Comparison of ENCODE assay signal across 11 cellular contexts in the genomic region with DNA sequence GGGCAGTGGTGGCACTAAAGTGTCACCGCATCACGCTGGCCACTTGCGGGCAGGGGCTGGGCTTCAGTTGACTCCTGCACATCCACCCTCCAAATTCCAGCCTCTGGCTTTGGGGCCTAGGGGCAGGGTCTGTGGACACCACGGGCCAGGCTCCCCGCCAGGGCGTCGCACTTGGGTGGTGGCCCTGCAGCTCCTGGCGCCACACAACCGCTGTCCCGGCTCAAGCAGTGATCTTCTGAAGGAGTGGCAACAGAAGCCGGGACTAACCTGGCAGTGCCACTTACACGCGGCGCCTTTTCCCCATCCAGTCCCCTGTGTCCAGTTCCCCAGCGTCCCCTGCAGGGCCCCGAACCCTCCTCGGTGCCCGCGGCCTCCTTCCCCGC.
DNase-seq lines count a peak whose midpoint lies in the region; ATAC-seq, FAIRE-seq and TF ChIP-seq lines count a peak whose summit lies in the region.
"Had no signal": no experiment of that assay in that cellular context is flagged by ENCODE, and none has a peak within 500 bp of the region (broad histone marks: within the 10 kb centered on the region; RNA-seq: fewer than 3 reads in every experiment).

No MANE protein-coding gene starts in this region.

- CTCF ChIA-PET in PC-3 (lab: Charles Lee): no interaction called here

- DNase-seq in PC-3 (no peak), esophagus muscularis mucosa (ENCODE audit: extremely low spot score) (no peak), RCC 7860 (ENCODE audit: low spot score) (no peak)
- DNase-seq in activated T-helper 1 cell treated with anti-CD3 and anti-CD28 coated beads, Interleukin-12 subunit alpha, Interleukin-12 subunit beta, Interleukin-2, Interleukin-4 antibody, amounts not matched to agents 30 ng/mL and 10 ng/mL and 1 ng/mL, durations not matched to agents 14 hours and 24 hours and 36 hours (ENCODE audit: low spot score): no peak
- DNase-seq: activated T-cell treated with anti-CD3 and anti-CD28 coated beads for 4 hours; CD4-positive, alpha-beta memory T cell had no signal

- H3K9me3 Mint-ChIP-seq in activated T-helper 1 cell treated with anti-CD3 and anti-CD28 coated beads, Interleukin-12 subunit alpha, Interleukin-12 subunit beta, Interleukin-2, Interleukin-4 antibody, amounts not matched to agents 30 ng/mL and 10 ng/mL and 1 ng/mL, durations not matched to agents 14 hours and 24 hours and 36 hours: no peaks in the 10 kb centered on the region

- no peaks in the 10 kb centered on the region for H3F3A ChIP-seq in PC-3 (ENCODE audit: low read length, unreplicated experiment)

- H2AFZ ChIP-seq in ACC112 (ENCODE audit: low read length, unreplicated experiment) (no peak overlapping the region), PC-3 (ENCODE audit: low read length) (peak overlapping the region; percentile 78), parathyroid adenoma (peak overlapping the region; percentile 92)

- H3K79me2 ChIP-seq in ACC112 (ENCODE audit: control insufficient read depth, insufficient read depth, low read length, unreplicated experiment): no peaks in the 10 kb centered on the region
- no peaks in the 10 kb centered on the region for H3K79me2 ChIP-seq in PC-3 (ENCODE audit: low read length)
- no peaks in the 10 kb centered on the region for H3K79me2 ChIP-seq in parathyroid adenoma

- intact Hi-C loops in PC-3 (cut with micrococcal nuclease) (no loop called here), esophagus muscularis mucosa (cut with DNase I) (no loop called here)
- intact Hi-C loops in activated T-helper 1 cell treated with anti-CD3 and anti-CD28 coated beads, Interleukin-12 subunit alpha, Interleukin-12 subunit beta, Interleukin-2, Interleukin-4 antibody, amounts not matched to agents 30 ng/mL and 10 ng/mL and 1 ng/mL, durations not matched to agents 14 hours and 24 hours and 36 hours (cut with micrococcal nuclease): no loop called here

- POLR2A ChIA-PET in PC-3 (lab: Charles Lee; ENCODE audit: unreplicated experiment): no interaction called here

- H3K4me1 ChIP-seq in ACC112 (ENCODE audit: control insufficient read depth, insufficient read depth, low read length, unreplicated experiment) (no peaks in the 10 kb centered on the region), PC-3 (ENCODE audit: insufficient read depth, low read length) (no peaks in the 10 kb centered on the region), esophagus muscularis mucosa (peaks cover 0 to 13% (median 11%) of the 10 kb centered on the region in 4 donors), parathyroid adenoma (no peaks in the 10 kb centered on the region)

- no peak for FAIRE-seq in RCC 7860 (lab: Jason Lieb, UNC)
- FAIRE-seq: endometrium had no signal

- no peak for TF ChIP-seq POLR2A in esophagus muscularis mucosa (IDR thresholded peaks at IDR 0.05; ENCODE audit: low read depth)

- H3K4me2 ChIP-seq in PC-3 (ENCODE audit: low read length) (peak overlapping the region; percentile 77), parathyroid adenoma (ENCODE audit: low read length) (peak overlapping the region; percentile 72)

- no peaks in the 10 kb centered on the region for H3K4me1 Mint-ChIP-seq in activated T-helper 1 cell treated with anti-CD3 and anti-CD28 coated beads, Interleukin-12 subunit alpha, Interleukin-12 subunit beta, Interleukin-2, Interleukin-4 antibody, amounts not matched to agents 30 ng/mL and 10 ng/mL and 1 ng/mL, durations not matched to agents 14 hours and 24 hours and 36 hours (ENCODE audit: low read depth)

- H3K9ac ChIP-seq in PC-3 (ENCODE audit: low read length): no peak overlapping the region
- no peak overlapping the region for H3K9ac ChIP-seq in parathyroid adenoma

- H3K9me2 ChIP-seq in PC-3 (replicated peaks; ENCODE audit: low read length): no peaks in the 10 kb centered on the region

- WGBS in esophagus muscularis mucosa: 83% methylated on average over 1 of the region's 20 CpGs

- no peak overlapping the region for H3K27ac ChIP-seq in ACC112 (ENCODE audit: low read depth, low read length)
- H3K27ac ChIP-seq in PC-3 (ENCODE audit: low read length): no peak overlapping the region
- H3K27ac ChIP-seq in esophagus muscularis mucosa (replicated peaks in 1 of 4): no peak overlapping the region
- H3K27ac ChIP-seq in parathyroid adenoma: no peak overlapping the region

- H3K9me3 ChIP-seq in PC-3 (ENCODE audit: low read length) (no peaks in the 10 kb centered on the region), esophagus muscularis mucosa (no peaks in the 10 kb centered on the region), parathyroid adenoma (ENCODE audit: control insufficient read depth, low read length) (no peaks in the 10 kb centered on the region)

- no peaks in the 10 kb centered on the region for H3K36me3 ChIP-seq in ACC112 (ENCODE audit: insufficient read depth, low read length)
- no peaks in the 10 kb centered on the region for H3K36me3 ChIP-seq in PC-3 (ENCODE audit: low read depth, low read length)
- no peaks in the 10 kb centered on the region for H3K36me3 ChIP-seq in esophagus muscularis mucosa
- H3K36me3 ChIP-seq in parathyroid adenoma (ENCODE audit: control insufficient read depth, insufficient read depth, low read length): no peaks in the 10 kb centered on the region

- no peak overlapping the region for H3K27ac Mint-ChIP-seq in activated T-helper 1 cell treated with anti-CD3 and anti-CD28 coated beads, Interleukin-12 subunit alpha, Interleukin-12 subunit beta, Interleukin-2, Interleukin-4 antibody, amounts not matched to agents 30 ng/mL and 10 ng/mL and 1 ng/mL, durations not matched to agents 14 hours and 24 hours and 36 hours
- H3K27ac Mint-ChIP-seq: CD4-positive, alpha-beta memory T cell had no signal

- H3K27me3 Mint-ChIP-seq in activated T-helper 1 cell treated with anti-CD3 and anti-CD28 coated beads, Interleukin-12 subunit alpha, Interleukin-12 subunit beta, Interleukin-2, Interleukin-4 antibody, amounts not matched to agents 30 ng/mL and 10 ng/mL and 1 ng/mL, durations not matched to agents 14 hours and 24 hours and 36 hours (ENCODE audit: insufficient read depth): peaks cover 17% of the 10 kb centered on the region

- no peaks in the 10 kb centered on the region for H3K36me3 Mint-ChIP-seq in activated T-helper 1 cell treated with anti-CD3 and anti-CD28 coated beads, Interleukin-12 subunit alpha, Interleukin-12 subunit beta, Interleukin-2, Interleukin-4 antibody, amounts not matched to agents 30 ng/mL and 10 ng/mL and 1 ng/mL, durations not matched to agents 14 hours and 24 hours and 36 hours (ENCODE audit: low read depth)

- ATAC-seq in PC-3: no peak
- ATAC-seq in GM21737 (IDR thresholded peaks at IDR 0.05; ENCODE audit: unreplicated experiment): no peak
- no peak for ATAC-seq in HG02885 (IDR thresholded peaks at IDR 0.05; ENCODE audit: poor library complexity, unreplicated experiment)

- no peaks in the 10 kb centered on the region for H4K20me1 ChIP-seq in PC-3 (ENCODE audit: low read length)

- peak overlapping the region; percentile 75 for H3K4me3 ChIP-seq in ACC112 (ENCODE audit: low read depth, low read length)
- H3K4me3 ChIP-seq in PC-3 (ENCODE audit: low read length): peak overlapping the region; percentile 67
- H3K4me3 ChIP-seq in esophagus muscularis mucosa: peak overlapping the region; percentile 48 to 59 (median 56)
- H3K4me3 ChIP-seq in parathyroid adenoma (ENCODE audit: low read depth, low read length): peak overlapping the region; percentile 50

- no peak overlapping the region for H3K4me3 Mint-ChIP-seq in activated T-helper 1 cell treated with anti-CD3 and anti-CD28 coated beads, Interleukin-12 subunit alpha, Interleukin-12 subunit beta, Interleukin-2, Interleukin-4 antibody, amounts not matched to agents 30 ng/mL and 10 ng/mL and 1 ng/mL, durations not matched to agents 14 hours and 24 hours and 36 hours

- peaks cover 22% of the 10 kb centered on the region for H3K27me3 ChIP-seq in ACC112 (ENCODE audit: insufficient read depth, low read length)
- no peaks in the 10 kb centered on the region for H3K27me3 ChIP-seq in PC-3 (ENCODE audit: low read length)
- H3K27me3 ChIP-seq in esophagus muscularis mucosa: peaks cover 0 to 35% (median 8%) of the 10 kb centered on the region in 4 donors
- no peaks in the 10 kb centered on the region for H3K27me3 ChIP-seq in parathyroid adenoma (ENCODE audit: control insufficient read depth, insufficient read depth, low read length)

- TF ChIP-seq CTCF in PC-3 (conservative IDR thresholded peaks at IDR 0.05; ENCODE audit: low read depth, low read length) (no peak), esophagus muscularis mucosa (IDR thresholded peaks at IDR 0.05) (no peak), parathyroid adenoma (IDR thresholded peaks at IDR 0.05) (no peak)

- BruUV-seq in PC-3 (replicated peaks; lab: Mats Ljungman, UMichigan): no TSS peak

- no peak for TF ChIP-seq EP300 in esophagus muscularis mucosa (IDR thresholded peaks at IDR 0.05)
